Comparison of ENCODE assay signal across 25 cellular contexts in the genomic region with DNA sequence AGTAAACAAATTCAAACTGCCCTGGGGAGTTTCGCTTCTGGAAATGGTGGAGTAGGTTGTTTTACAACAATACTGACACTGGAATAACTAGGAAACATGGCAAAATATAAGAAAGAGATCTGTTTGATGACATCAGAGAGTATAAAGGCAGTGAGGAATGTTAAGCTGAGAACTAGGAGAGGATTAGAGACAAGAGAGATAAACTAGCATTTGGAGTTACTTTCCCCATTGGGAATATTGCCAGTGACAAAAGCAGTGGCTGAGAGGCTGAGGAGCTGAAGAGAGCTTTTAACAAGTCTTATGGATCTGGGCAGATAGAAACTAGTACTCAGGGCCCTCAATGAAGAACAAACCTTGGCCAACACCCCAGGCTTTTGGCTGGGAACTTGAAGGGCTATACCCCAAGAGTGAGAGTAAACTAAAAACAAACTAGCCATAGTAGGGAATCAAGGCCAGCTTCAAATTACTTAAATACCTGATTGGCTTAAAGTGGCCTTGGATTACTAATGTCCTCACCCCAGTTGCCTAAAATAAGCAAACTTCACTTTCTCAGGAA.
DNase-seq lines count a peak whose midpoint lies in the region; ATAC-seq and TF ChIP-seq lines count a peak whose summit lies in the region.
"Had no signal": no experiment of that assay in that cellular context is flagged by ENCODE, and none has a peak within 500 bp of the region (broad histone marks: within the 10 kb centered on the region; RNA-seq: fewer than 3 reads in every experiment).

No MANE protein-coding gene starts in this region.

- no peaks in the 10 kb centered on the region for H3K9me3 ChIP-seq in SJCRH30 (replicated peaks)
- peaks cover 0 to 3% of the 10 kb centered on the region in 2 donors for H3K9me3 ChIP-seq in right atrium auricular region
- H3K9me3 ChIP-seq: Peyer's patch, right lobe of liver, suprapubic skin had no signal

- no peaks in the 10 kb centered on the region for H3K36me3 ChIP-seq in ACC112 (ENCODE audit: insufficient read depth, low read length)
- no peaks in the 10 kb centered on the region for H3K36me3 ChIP-seq in SJCRH30
- H3K36me3 ChIP-seq in H7 (replicated peaks; ENCODE audit: control insufficient read depth, insufficient read depth, low read length), result no peaks in the 10 kb centered on the region
- H3K36me3 ChIP-seq in right atrium auricular region, result no peaks in the 10 kb centered on the region
- H3K36me3 ChIP-seq: ascending aorta, Peyer's patch, right lobe of liver, suprapubic skin had no signal

- no peak overlapping the region for H2AFZ ChIP-seq in ACC112 (ENCODE audit: low read length, unreplicated experiment)

- TF ChIP-seq CTCF in foreskin keratinocyte (conservative IDR thresholded peaks at IDR 0.05) (no peak), right atrium auricular region (IDR thresholded peaks at IDR 0.05) (no peak)

- H3K4me3 ChIP-seq in ACC112 (ENCODE audit: low read depth, low read length) (no peak overlapping the region), SJCRH30 (no peak overlapping the region), H7 (ENCODE audit: insufficient read depth, low read depth, low read length) (no peak overlapping the region), right atrium auricular region (no peak overlapping the region)
- H3K4me3 ChIP-seq: ascending aorta, Peyer's patch, right lobe of liver, suprapubic skin had no signal

- no peaks in the 10 kb centered on the region for H3K27me3 ChIP-seq in ACC112 (ENCODE audit: insufficient read depth, low read length)
- no peaks in the 10 kb centered on the region for H3K27me3 ChIP-seq in SJCRH30
- H3K27me3 ChIP-seq in foreskin keratinocyte, result peaks cover 2% of the 10 kb centered on the region
- H3K27me3 ChIP-seq in H7 (ENCODE audit: control insufficient read depth, insufficient read depth, low read length), result no peaks in the 10 kb centered on the region
- H3K27me3 ChIP-seq in right atrium auricular region, result no peaks in the 10 kb centered on the region
- H3K27me3 ChIP-seq: ascending aorta, Peyer's patch, right lobe of liver, suprapubic skin had no signal

- ATAC-seq in foreskin keratinocyte (no peak), HG03045 (IDR thresholded peaks at IDR 0.05; ENCODE audit: unreplicated experiment) (no peak)
- ATAC-seq: right lobe of liver; stimulated activated effector memory CD8-positive, alpha-beta T cell treated with anti-CD3 and anti-CD28 coated beads, Interleukin-12 subunit alpha, Interleukin-12 subunit beta, amount 100 ng/mL, for 72 hours had no signal

- H3K27ac ChIP-seq in ACC112 (ENCODE audit: low read depth, low read length) (peak overlapping the region; percentile 76), SJCRH30 (peak overlapping the region; percentile 76; the same call in 1 of the 2 replicates), foreskin keratinocyte (peak overlapping the region; percentile 10), right atrium auricular region (no peak overlapping the region)
- H3K27ac ChIP-seq: ascending aorta, KMS-11, Peyer's patch, right lobe of liver, suprapubic skin had no signal

- H3K4me1 ChIP-seq in ACC112 (ENCODE audit: control insufficient read depth, insufficient read depth, low read length, unreplicated experiment), result peaks cover 16% of the 10 kb centered on the region
- H3K4me1 ChIP-seq in SJCRH30, result peaks cover 26% of the 10 kb centered on the region
- peaks cover 6% of the 10 kb centered on the region for H3K4me1 ChIP-seq in foreskin keratinocyte
- H3K4me1 ChIP-seq in right atrium auricular region, result no peaks in the 10 kb centered on the region
- H3K4me1 ChIP-seq: ascending aorta, Peyer's patch, right lobe of liver had no signal

- DNase-seq in GM04503 (ENCODE audit: low read depth) (peak; percentile 7), SJCRH30 (peak in 1 of 2 experiments; percentile 44), foreskin keratinocyte (no peak), H7 (no peak), right atrium auricular region (ENCODE audit: low spot score) (no peak), NCI-H2227 (lab: John Stamatoyannopoulos, UW; ENCODE audit: unreplicated experiment) (no peak)
- DNase-seq: activated CD4-positive, alpha-beta memory T cell treated with anti-CD3 and anti-CD28 coated beads, Interleukin-2, amount 10 ng/mL, durations not matched to agents 7 days and 5 days; activated CD8-positive, alpha-beta memory T cell treated with anti-CD3 and anti-CD28 coated beads, Interleukin-2, amount 50 U/mL, for 48 hours; CD4-positive, CD25-positive, alpha-beta regulatory T cell; central memory CD4-positive, alpha-beta T cell; endodermal cell; NCI-H1694; NCI-H2171; NCI-H510A treated with DMSO at 0.1 percent for 48 hours; Peyer's patch; posterior cingulate gyrus; right lobe of liver; stimulated activated CD4-positive, alpha-beta T cell treated with anti-CD3 and anti-CD28 coated beads, Interleukin-4, amount 100 ng/mL, for 24 hours; T-helper 1 cell had no signal

- no peaks in the 10 kb centered on the region for H3K79me2 ChIP-seq in ACC112 (ENCODE audit: control insufficient read depth, insufficient read depth, low read length, unreplicated experiment)

Comparison
In these comparisons a context has a peak if more than half of its experiments do, and no peak if none do; other contexts are left out.
1. H3K27ac ChIP-seq: peak in ACC112 (single experiment), SJCRH30 (single experiment) and foreskin keratinocyte (single experiment); none in right atrium auricular region (0 of 2).